Comparison of ENCODE assay signal across 13 cellular contexts in genomic region chr5:37736397-37736796, GRCh38.
"Had no signal": no experiment of that assay in that cellular context is flagged by ENCODE, and none has a peak within 500 bp of the region (broad histone marks: within the 10 kb centered on the region; RNA-seq: fewer than 3 reads in every experiment).

No MANE protein-coding gene starts in this region.

- H3K27me3 ChIP-seq: suprapubic skin, upper lobe of left lung had no signal

- H3K27ac ChIP-seq: lower lobe of right lung, suprapubic skin, upper lobe of left lung, WERI-Rb-1 had no signal

- ATAC-seq: lower lobe of right lung; naive thymus-derived CD8-positive, alpha-beta T cell had no signal

- H3K9me3 ChIP-seq: lower lobe of right lung, suprapubic skin, upper lobe of left lung had no signal

- H3K4me3 ChIP-seq: lower lobe of right lung, suprapubic skin, upper lobe of left lung had no signal

- H3K4me3 Mint-ChIP-seq: immature natural killer cell; naive thymus-derived CD8-positive, alpha-beta T cell had no signal

- H3K36me3 ChIP-seq: WERI-Rb-1 had no signal

- DNase-seq: activated CD4-positive, alpha-beta T cell treated with anti-CD3 and anti-CD28 coated beads for 4 hours; activated naive CD4-positive, alpha-beta T cell treated with Interleukin-2 at 50 U/mL for 16 hours; cerebellar nuclear complex; immature natural killer cell; left cardiac atrium; lower lobe of right lung; naive thymus-derived CD8-positive, alpha-beta T cell; stimulated activated CD4-positive, alpha-beta T cell treated with anti-CD3 and anti-CD28 coated beads, Interleukin-12 subunit alpha, Interleukin-12 subunit beta, amount 100 ng/mL, for 4 hours; stimulated activated naive CD4-positive, alpha-beta T cell treated with Interleukin-2 at 50 U/mL for 16 hours; T1000; upper lobe of left lung; WERI-Rb-1 had no signal

- H3K27ac Mint-ChIP-seq: immature natural killer cell; naive thymus-derived CD8-positive, alpha-beta T cell had no signal

- H3K27me3 Mint-ChIP-seq: naive thymus-derived CD8-positive, alpha-beta T cell had no signal

- H3K9me3 Mint-ChIP-seq: immature natural killer cell had no signal
